1 cellular context compared by ENCODE assay signal in genomic region chr1:27658951-27659496, GRCh38.
TF ChIP-seq lines count a peak whose summit lies in the region.

No MANE protein-coding gene starts in this region.

TF ChIP-seq in SK-N-SH treated with all-trans-retinoic acid at 6 μM for 48 hours, 23 proteins besides CTCF, POLR2A, EP300 and RAD21 (continued from another document):
- TF ChIP-seq CREB5 (CRISPR knock-in tag; IDR thresholded peaks at IDR 0.05; ENCODE audit: low read depth) (no peak), TCF4 (CRISPR knock-in tag; IDR thresholded peaks at IDR 0.05; ENCODE audit: borderline replicate concordance) (no peak), ZFP30 (CRISPR knock-in tag; IDR thresholded peaks at IDR 0.05) (no peak), GLIS3 (CRISPR knock-in tag; IDR thresholded peaks at IDR 0.05) (no peak), OSR1 (CRISPR knock-in tag; IDR thresholded peaks at IDR 0.05) (no peak)
